ENCODE assay signal across 16 cellular contexts in genomic region chr15:83574345-83574744, GRCh38.
DNase-seq lines count a peak whose midpoint lies in the region; ATAC-seq and TF ChIP-seq lines count a peak whose summit lies in the region.
"Had no signal": no experiment of that assay in that cellular context is flagged by ENCODE, and none has a peak within 500 bp of the region (broad histone marks: within the 10 kb centered on the region; RNA-seq: fewer than 3 reads in every experiment).

No MANE protein-coding gene starts in this region.

- H3K4me2 ChIP-seq in MM.1S (ENCODE audit: low read depth, low read length) = no peak overlapping the region
- H3K4me2 ChIP-seq: BLaER1 had no signal

- H3K9me3 Mint-ChIP-seq in endodermal cell = no peaks in the 10 kb centered on the region
- H3K9me3 Mint-ChIP-seq in neural crest cell = no peaks in the 10 kb centered on the region
- H3K9me3 Mint-ChIP-seq: CD4-positive, alpha-beta memory T cell had no signal

- H3K36me3 Mint-ChIP-seq in endodermal cell (ENCODE audit: low read depth) = no peaks in the 10 kb centered on the region
- H3K36me3 Mint-ChIP-seq in neural crest cell (ENCODE audit: low read depth) = no peaks in the 10 kb centered on the region
- H3K36me3 Mint-ChIP-seq: CD14-positive monocyte; CD4-positive, alpha-beta memory T cell had no signal

- peak overlapping the region; percentile 20; the same call in 1 of the 2 replicates for H2AFZ ChIP-seq in MM.1S (ENCODE audit: low read length)
- H2AFZ ChIP-seq: GM23248 had no signal

- no peak overlapping the region for H3K27ac ChIP-seq in MM.1S (ENCODE audit: low read length)
- H3K27ac ChIP-seq in endodermal cell (ENCODE audit: low read depth, low read length) = no peak overlapping the region
- H3K27ac ChIP-seq in temporal lobe (ENCODE audit: low read depth, low read length) = peak overlapping the region; percentile 100
- H3K27ac ChIP-seq: BLaER1, GM23248 had no signal

- H3K4me1 Mint-ChIP-seq in endodermal cell (no peaks in the 10 kb centered on the region), neural crest cell (peaks cover 8% of the 10 kb centered on the region)
- H3K4me1 Mint-ChIP-seq: CD14-positive monocyte; CD4-positive, alpha-beta memory T cell had no signal

- H3K9me3 ChIP-seq in MM.1S (replicated peaks; ENCODE audit: insufficient read depth, low read length) (no peaks in the 10 kb centered on the region), endodermal cell (ENCODE audit: control insufficient read depth, low read length) (no peaks in the 10 kb centered on the region)
- H3K9me3 ChIP-seq: BLaER1, HAP-1 had no signal

- H4K20me1 ChIP-seq in MM.1S (ENCODE audit: insufficient read depth, low read length) = no peaks in the 10 kb centered on the region
- H4K20me1 ChIP-seq: BLaER1 had no signal

- H3K4me3 Mint-ChIP-seq in endodermal cell (no peak overlapping the region), neural crest cell (no peak overlapping the region)
- H3K4me3 Mint-ChIP-seq: CD14-positive monocyte had no signal

- H3K4me3 ChIP-seq in MM.1S (ENCODE audit: low read length) (no peak overlapping the region), endodermal cell (ENCODE audit: low read length) (no peak overlapping the region)
- H3K4me3 ChIP-seq: BLaER1, GM23248, HAP-1 had no signal

- 90 to 91% methylated on average over 3 of the region's 3 CpGs for WGBS in endodermal cell (ENCODE audit: insufficient coverage in 1 of 2, insufficient read length in 1 of 2), 2 experiments

- DNase-seq in MM.1S (no peak), endodermal cell (no peak), neural crest cell (ENCODE audit: low read depth, low spot score) (no peak), KBM-7 (no peak)
- DNase-seq: 8988T; CD4-positive, alpha-beta memory T cell; DMS153; DMS79; GDM1; GM23248 had no signal

- no peak for ATAC-seq in GM18868 (IDR thresholded peaks at IDR 0.05; ENCODE audit: unreplicated experiment)
- ATAC-seq in HG03196 (IDR thresholded peaks at IDR 0.05; ENCODE audit: unreplicated experiment) = no peak

- in situ Hi-C loops in KBM-7 (cut with MboI; ENCODE audit: low pct_unique_long_range_greater_than_20kb, low sequenced_read_pairs) = loop anchor here (25.0 kb wide), 1 partner anchor 312 kb away; no protein-coding TSS in a partner anchor

- H3K27ac Mint-ChIP-seq in endodermal cell (peak overlapping the region; percentile 56), neural crest cell (ENCODE audit: unreplicated experiment) (peak overlapping the region; percentile 91)

- H3K27me3 ChIP-seq in MM.1S (replicated peaks; ENCODE audit: insufficient read depth, low read length) = no peaks in the 10 kb centered on the region
- no peaks in the 10 kb centered on the region for H3K27me3 ChIP-seq in endodermal cell (ENCODE audit: control insufficient read depth, insufficient read depth, low read length, poor library complexity, severe bottlenecking)
- H3K27me3 ChIP-seq: BLaER1 had no signal

- H3K27me3 Mint-ChIP-seq in endodermal cell (ENCODE audit: insufficient read depth) = no peaks in the 10 kb centered on the region
- H3K27me3 Mint-ChIP-seq in neural crest cell (ENCODE audit: low read depth) = no peaks in the 10 kb centered on the region

- no peaks in the 10 kb centered on the region for H3F3A ChIP-seq in MM.1S (ENCODE audit: insufficient read depth, low read length)

- TF ChIP-seq CTCF in MM.1S (IDR thresholded peaks at IDR 0.05; ENCODE audit: low read length) (no peak), endodermal cell (conservative IDR thresholded peaks at IDR 0.05) (no peak), neural crest cell (conservative IDR thresholded peaks at IDR 0.05) (no peak)

- H3K9me2 ChIP-seq in MM.1S (replicated peaks; ENCODE audit: insufficient read depth, low read length) = no peaks in the 10 kb centered on the region

- H3K79me2 ChIP-seq in MM.1S (ENCODE audit: low read length) = no peaks in the 10 kb centered on the region

- H3K4me1 ChIP-seq in MM.1S (ENCODE audit: low read length) (no peaks in the 10 kb centered on the region), endodermal cell (ENCODE audit: control insufficient read depth, insufficient read depth, low read length) (no peaks in the 10 kb centered on the region)
- H3K4me1 ChIP-seq: BLaER1, HAP-1 had no signal

- H3K36me3 ChIP-seq in MM.1S (replicated peaks; ENCODE audit: insufficient read depth, low read length) = no peaks in the 10 kb centered on the region
- no peaks in the 10 kb centered on the region for H3K36me3 ChIP-seq in endodermal cell (ENCODE audit: control insufficient read depth, insufficient read depth, low read length)
- H3K36me3 ChIP-seq: BLaER1, HAP-1 had no signal

- H3K9ac ChIP-seq in MM.1S (ENCODE audit: low read length) (no peak overlapping the region), endodermal cell (ENCODE audit: extremely low read depth, low read length, poor library complexity, severe bottlenecking) (no peak overlapping the region)
- H3K9ac ChIP-seq: BLaER1, GM23248 had no signal
